In the genomic region with DNA sequence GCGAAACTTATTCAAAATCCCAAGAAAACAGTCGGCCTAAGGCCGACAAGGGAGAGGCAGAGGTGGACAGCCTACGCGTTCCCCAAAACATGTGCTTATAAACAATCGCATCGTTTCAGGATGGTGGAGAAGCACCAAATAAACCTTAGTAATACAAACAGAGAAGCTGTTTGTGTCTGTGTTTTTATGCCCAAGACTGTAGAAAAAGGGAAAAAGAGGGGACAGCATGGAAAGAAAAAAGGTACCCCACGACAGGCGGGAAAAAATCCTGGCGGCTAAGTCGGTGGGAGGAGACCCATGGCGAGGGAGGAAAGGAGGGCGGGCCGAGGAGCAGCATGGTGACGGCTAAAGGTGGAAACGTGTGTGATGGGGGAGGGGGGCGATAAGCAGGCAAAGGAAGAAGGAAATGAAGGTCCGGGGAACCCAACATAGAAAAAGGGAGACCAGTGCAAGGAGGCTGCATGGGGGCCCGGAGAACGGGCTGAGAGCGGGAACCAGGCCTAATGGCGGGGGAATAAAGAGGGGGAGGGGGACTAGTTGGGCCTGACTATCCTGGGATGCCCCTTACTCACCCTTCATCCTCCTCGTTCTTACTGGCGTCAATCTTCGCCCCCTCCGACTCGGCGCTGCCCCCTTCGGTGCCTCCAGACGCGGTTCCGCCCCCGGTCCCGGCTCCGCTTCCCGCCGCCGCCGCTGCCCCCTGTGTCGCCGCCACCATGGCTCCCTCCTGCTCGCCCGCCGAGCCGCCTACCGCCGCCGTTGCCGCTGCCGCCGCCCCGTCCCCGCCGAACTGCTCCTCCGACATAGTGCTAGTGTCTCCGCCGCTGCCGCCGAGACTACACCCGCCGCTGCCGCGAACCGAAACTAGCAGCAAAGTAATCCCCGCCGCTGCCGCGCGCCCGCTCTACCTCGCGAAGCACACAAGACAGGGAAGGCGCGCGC, we compare ENCODE assay signal across 8 cellular contexts. TPM values are rescaled to one million over a fixed set of nuclear protein-coding genes. Genes with fewer than 3 reads are reported as not detected.
DNase-seq lines count a peak whose midpoint lies in the region; ATAC-seq, FAIRE-seq and TF ChIP-seq lines count a peak whose summit lies in the region.

No MANE protein-coding gene starts in this region.

- intact Hi-C loops in Right ventricle myocardium superior (cut with DNase I), result no loop called here

- peak; percentile 84 for FAIRE-seq in G401.6 (lab: Jason Lieb, UNC)

- peak overlapping the region; percentile 90 for H2AK5ac ChIP-seq in trophoblast cell (ENCODE audit: low read length)

- H3K36me3 ChIP-seq in MG63 (peaks cover 50% of the 10 kb centered on the region), SK-N-MC (ENCODE audit: insufficient read depth, low read length) (peaks cover 62% of the 10 kb centered on the region), trophoblast cell (ENCODE audit: control insufficient read depth in 1 of 2, insufficient read depth in 2 of 2, low read length in 2 of 2) (peaks cover 0 to 3% of the 10 kb centered on the region in 2 experiments), tibial nerve (no peaks in the 10 kb centered on the region)

- H3K9me3 ChIP-seq in MG63, result no peaks in the 10 kb centered on the region
- no peaks in the 10 kb centered on the region for H3K9me3 ChIP-seq in SK-N-MC (ENCODE audit: low read depth, low read length)
- H3K9me3 ChIP-seq in trophoblast cell (ENCODE audit: insufficient read depth, low read depth, low read length), result no peaks in the 10 kb centered on the region
- no peaks in the 10 kb centered on the region for H3K9me3 ChIP-seq in tibial nerve

- H3K4me3 ChIP-seq in MG63 (peak overlapping the region; percentile 97), SK-N-MC (peak overlapping the region; percentile 88), trophoblast cell (ENCODE audit: low read depth, low read length) (peak overlapping the region; percentile 100), tibial nerve (peak overlapping the region; percentile 75 to 99 (median 90))

- peak; percentile 56 for DNase-seq in HCEC 1CT
- peak; percentile 86 for DNase-seq in MG63
- DNase-seq in SK-N-MC (ENCODE audit: low read depth, low spot score), result peak; percentile 32
- peak; percentile 72 to 73 for DNase-seq in activated naive CD4-positive, alpha-beta T cell treated with anti-CD3 and anti-CD28 coated beads, Interleukin-2, amount 50 U/mL, for 72 hours (ENCODE audit: low spot score in 2 of 2)
- peak; percentile 80 for DNase-seq in Right ventricle myocardium superior
- peak; percentile 54 to 68 for DNase-seq in trophoblast cell
- DNase-seq in tibial nerve (ENCODE audit: low spot score in 2 of 2), result peak; percentile 56 to 71

- H3K4me1 ChIP-seq in trophoblast cell (ENCODE audit: control insufficient read depth in 1 of 2, insufficient read depth in 2 of 2, low read length in 2 of 2) (no peaks in the 10 kb centered on the region), tibial nerve (peaks cover 0 to 60% (median 32%) of the 10 kb centered on the region in 4 donors)

- peak overlapping the region; percentile 92 for H2BK120ac ChIP-seq in trophoblast cell (ENCODE audit: insufficient read depth, low read length, poor library complexity)

- peak overlapping the region; percentile 96 for H2BK5ac ChIP-seq in trophoblast cell (ENCODE audit: low read depth, low read length, poor library complexity)

- TF ChIP-seq POLR2A in tibial nerve (IDR thresholded peaks at IDR 0.05), result no peak

- peaks cover 11% of the 10 kb centered on the region for H3K79me1 ChIP-seq in trophoblast cell (ENCODE audit: low read length)

- peak overlapping the region; percentile 70 for H3K23ac ChIP-seq in trophoblast cell (ENCODE audit: low read length)

- H3K79me2 ChIP-seq in trophoblast cell (ENCODE audit: control insufficient read depth, insufficient read depth, low read length, poor library complexity), result peaks cover 18% of the 10 kb centered on the region

- peak overlapping the region; percentile 91 for H3K4me2 ChIP-seq in trophoblast cell (ENCODE audit: low read length)

- peak overlapping the region; percentile 99 for H3K14ac ChIP-seq in trophoblast cell (ENCODE audit: low read length)

- TF ChIP-seq EP300 in tibial nerve (IDR thresholded peaks at IDR 0.05), result no peak

- peak overlapping the region; percentile 98 for H4K8ac ChIP-seq in trophoblast cell (ENCODE audit: low read depth, low read length)

- H4K91ac ChIP-seq in trophoblast cell (ENCODE audit: low read depth, low read length), result peak overlapping the region; percentile 98

- H4K12ac ChIP-seq in trophoblast cell (ENCODE audit: low read depth, low read length), result peak overlapping the region; percentile 78

- H3K27ac ChIP-seq in SK-N-MC, result peak overlapping the region; percentile 99
- peak overlapping the region; percentile 99 for H3K27ac ChIP-seq in trophoblast cell (ENCODE audit: low read depth, low read length)
- H3K27ac ChIP-seq in tibial nerve, result peak overlapping the region; percentile 96 to 100 (median 99)

- peak overlapping the region; percentile 98 for H3K27ac Mint-ChIP-seq in activated naive CD4-positive, alpha-beta T cell treated with anti-CD3 and anti-CD28 coated beads, Interleukin-2, amount 50 U/mL, for 72 hours

- peak overlapping the region; percentile 94 for H2AFZ ChIP-seq in trophoblast cell (ENCODE audit: insufficient read depth, low read length, poor library complexity)

- TF ChIP-seq CTCF in tibial nerve (IDR thresholded peaks at IDR 0.05), result no peak

- H2BK12ac ChIP-seq in trophoblast cell (ENCODE audit: low read length), result peak overlapping the region; percentile 16

- peak overlapping the region; percentile 99 for H3K4ac ChIP-seq in trophoblast cell (ENCODE audit: low read depth, low read length)

- H3K36me3 Mint-ChIP-seq in activated naive CD4-positive, alpha-beta T cell treated with anti-CD3 and anti-CD28 coated beads, Interleukin-2, amount 50 U/mL, for 72 hours, result peaks cover 42 to 62% of the 10 kb centered on the region in 2 donors

- H3K9ac ChIP-seq in SK-N-MC (ENCODE audit: insufficient read length), result peak overlapping the region; percentile 99
- peak overlapping the region; percentile 98 for H3K9ac ChIP-seq in trophoblast cell (ENCODE audit: low read length)

- H3K27me3 ChIP-seq in MG63 (no peaks in the 10 kb centered on the region), trophoblast cell (ENCODE audit: insufficient read depth, low read length) (no peaks in the 10 kb centered on the region), tibial nerve (no peaks in the 10 kb centered on the region)

- H3K9me3 Mint-ChIP-seq in activated naive CD4-positive, alpha-beta T cell treated with anti-CD3 and anti-CD28 coated beads, Interleukin-2, amount 50 U/mL, for 72 hours, result no peaks in the 10 kb centered on the region

- peak overlapping the region; percentile 93 for H3K18ac ChIP-seq in trophoblast cell (ENCODE audit: low read length)

- no CpG with 5 or more reads among the region's 75 CpGs for whole genome bisulfite sequencing in trophoblast cell (ENCODE audit: extremely low coverage, insufficient coverage, insufficient read length)
- WGBS in tibial nerve, 2 donors, result 0 to 1% methylated on average over 50 to 66 of the region's 75 CpGs

- ATAC-seq in activated naive CD4-positive, alpha-beta T cell treated with anti-CD3 and anti-CD28 coated beads, Interleukin-2, amount 50 U/mL, for 72 hours, result peak; percentile 37 to 47
- ATAC-seq in Right ventricle myocardium superior (ENCODE audit: poor library complexity), result peak; percentile 56

RNA-seq across cellular contexts. Expression of gene HNRNPD, which starts 0.6 kb away (rescaled TPM):
- 23.6 and 40.8 TPM in 2 replicates for total RNA-seq in MG63 (2014; rRNA removed; shearing (Covaris generic); ENCODE audit: low replicate concordance)
- 100 to 1,000 TPM; 260 to 462 TPM for total RNA-seq in activated naive CD4-positive, alpha-beta T cell treated with anti-CD3 and anti-CD28 coated beads, Interleukin-2, amount 50 U/mL, for 72 hours
- total RNA-seq in Right ventricle myocardium superior (110 TPM), tibial nerve (10 to 100 TPM; 69.9 to 98.5 (median 91.2) TPM)
- polyA plus RNA-seq in trophoblast cell (2013), result 305 and 316 TPM in 2 replicates

RNA-seq across cellular contexts. Expression of gene HNRNPDL, which starts 57.1 kb away (rescaled TPM):
- total RNA-seq in MG63 (2014; rRNA removed; shearing (Covaris generic); ENCODE audit: low replicate concordance), result 228 and 261 TPM in 2 replicates
- 100 to 1,000 TPM; 166 to 309 TPM for total RNA-seq in activated naive CD4-positive, alpha-beta T cell treated with anti-CD3 and anti-CD28 coated beads, Interleukin-2, amount 50 U/mL, for 72 hours
- 104 TPM for total RNA-seq in Right ventricle myocardium superior
- 325 and 327 TPM in 2 replicates for polyA plus RNA-seq in trophoblast cell (2013)
- total RNA-seq in tibial nerve, result 100 to 1,000 TPM; 169 to 189 (median 176) TPM

RNA-seq across cellular contexts. Expression of gene ENOPH1, which starts 57.2 kb away (rescaled TPM):
- total RNA-seq in MG63 (2014; rRNA removed; shearing (Covaris generic); ENCODE audit: low replicate concordance), result 42.7 and 55.5 TPM in 2 replicates
- 10 to 100 TPM; 43.7 to 62.2 TPM for total RNA-seq in activated naive CD4-positive, alpha-beta T cell treated with anti-CD3 and anti-CD28 coated beads, Interleukin-2, amount 50 U/mL, for 72 hours
- total RNA-seq in Right ventricle myocardium superior, result 12.8 TPM
- 23.2 and 23.9 TPM in 2 replicates for polyA plus RNA-seq in trophoblast cell (2013)
- 10 to 100 TPM; 26.2 to 41.3 (median 30.7) TPM for total RNA-seq in tibial nerve

Comparison
In these comparisons a context has a peak if more than half of its experiments do, and no peak if none do; other contexts are left out.
1. Peak in every context shown above with its lines: DNase-seq, ATAC-seq, H3K4me3 ChIP-seq and H3K27ac ChIP-seq.
2. DNase-seq: peak in every context shown above with its lines; median percentile 86 in MG63; 80 in Right ventricle myocardium superior; 72 in activated naive CD4-positive, alpha-beta T cell treated with anti-CD3 and anti-CD28 coated beads, Interleukin-2, amount 50 U/mL, for 72 hours; 64 in tibial nerve; 61 in trophoblast cell; 56 in HCEC 1CT; 32 in SK-N-MC.